14 cellular contexts compared by ENCODE assay signal in the genomic region with DNA sequence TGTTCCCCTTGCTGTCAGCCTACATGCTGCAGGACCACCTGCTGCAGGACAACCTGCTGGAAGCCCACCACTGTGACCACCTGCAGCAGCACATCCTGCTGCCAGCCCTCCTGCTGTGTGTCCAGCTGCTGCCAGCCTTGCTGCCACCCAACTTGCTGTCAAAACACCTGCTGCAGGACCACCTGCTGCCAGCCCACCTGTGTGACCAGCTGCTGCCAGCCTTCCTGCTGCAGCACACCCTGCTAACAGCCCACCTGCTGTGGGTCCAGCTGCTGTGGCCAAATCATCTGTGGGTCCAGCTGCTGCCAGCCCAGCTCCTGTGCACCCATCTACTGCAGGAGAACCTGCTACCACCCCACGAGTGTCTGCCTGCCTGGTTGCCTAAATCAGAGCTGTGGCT. TPM values are rescaled to one million over a fixed set of nuclear protein-coding genes. Genes with fewer than 3 reads are reported as not detected.
"Had no signal": no experiment of that assay in that cellular context is flagged by ENCODE, and none has a peak within 500 bp of the region (broad histone marks: within the 10 kb centered on the region; RNA-seq: fewer than 3 reads in every experiment).

No MANE protein-coding gene starts in this region.

RNA-seq across cellular contexts. Expression of a gene that starts 4.2 kb away (rescaled TPM):
- total RNA-seq: stomach, subcutaneous adipose tissue, temporal lobe, thoracic aorta, thyroid gland, tibial nerve, transverse colon, upper lobe of left lung, upper lobe of right lung, ureter, urinary bladder, uterus, vagina had no signal

RNA-seq across cellular contexts. Expression of a gene that starts 6.1 kb away (rescaled TPM):
- total RNA-seq: stomach, subcutaneous adipose tissue, temporal lobe, testis, thoracic aorta, thyroid gland, tibial nerve, transverse colon, upper lobe of left lung, upper lobe of right lung, ureter, urinary bladder, uterus, vagina had no signal

RNA-seq across cellular contexts. Expression of a gene that starts 16.1 kb away (rescaled TPM):
- total RNA-seq: stomach, subcutaneous adipose tissue, temporal lobe, testis, thoracic aorta, thyroid gland, tibial nerve, transverse colon, upper lobe of left lung, upper lobe of right lung, ureter, urinary bladder, uterus, vagina had no signal

RNA-seq across cellular contexts. Expression of a gene that starts 21.8 kb away (rescaled TPM):
- total RNA-seq: stomach, subcutaneous adipose tissue, temporal lobe, testis, thoracic aorta, thyroid gland, tibial nerve, transverse colon, upper lobe of left lung, upper lobe of right lung, ureter, urinary bladder, uterus, vagina had no signal

RNA-seq across cellular contexts. Expression of a gene that starts 31.3 kb away (rescaled TPM):
- total RNA-seq: stomach, subcutaneous adipose tissue, temporal lobe, testis, thoracic aorta, thyroid gland, tibial nerve, transverse colon, upper lobe of left lung, upper lobe of right lung, ureter, urinary bladder, uterus, vagina had no signal
